Comparison of ENCODE assay signal across 13 cellular contexts in genomic region chr13:106919638-106920037, GRCh38.
DNase-seq lines count a peak whose midpoint lies in the region; ATAC-seq and TF ChIP-seq lines count a peak whose summit lies in the region.
"Had no signal": no experiment of that assay in that cellular context is flagged by ENCODE, and none has a peak within 500 bp of the region (broad histone marks: within the 10 kb centered on the region; RNA-seq: fewer than 3 reads in every experiment).

No MANE protein-coding gene starts in this region.

- H3K27me3 ChIP-seq in SU-DHL-6 (ENCODE audit: low read length) (no peaks in the 10 kb centered on the region), gastroesophageal sphincter (no peaks in the 10 kb centered on the region), upper lobe of right lung (no peaks in the 10 kb centered on the region)

- ATAC-seq in gastroesophageal sphincter (peak; percentile 58), upper lobe of right lung (peak; percentile 64), GM21526 (IDR thresholded peaks at IDR 0.05; ENCODE audit: low FRiP score, unreplicated experiment) (no peak)
- ATAC-seq: activated CD4-positive, CD25-positive, alpha-beta regulatory T cell treated with anti-CD3 and anti-CD28 coated beads, Interleukin-2, amount 50 U/mL, for 24 hours; K562 had no signal

- peaks cover 8% of the 10 kb centered on the region for H3F3A ChIP-seq in SU-DHL-6 (ENCODE audit: insufficient read depth)

- no peaks in the 10 kb centered on the region for H4K20me1 ChIP-seq in SU-DHL-6 (ENCODE audit: low read depth, low read length)

- H3K4me3 ChIP-seq in SU-DHL-6 (ENCODE audit: insufficient read depth, low read length, poor library complexity, severe bottlenecking) (peak overlapping the region; percentile 1), gastroesophageal sphincter (no peak overlapping the region), upper lobe of right lung (no peak overlapping the region)
- H3K4me3 ChIP-seq: K562 had no signal

- intact Hi-C loops in upper lobe of right lung (cut with DNase I) = no loop called here

- no peak for TF ChIP-seq CTCF in SU-DHL-6 (IDR thresholded peaks at IDR 0.05; ENCODE audit: insufficient read depth, low read length, poor library complexity, severe bottlenecking)
- no peak for TF ChIP-seq CTCF in gastroesophageal sphincter (IDR thresholded peaks at IDR 0.05)
- TF ChIP-seq CTCF in upper lobe of right lung (IDR thresholded peaks at IDR 0.05) = no peak

- H3K4me2 ChIP-seq in SU-DHL-6 (ENCODE audit: low read depth, low read length, poor library complexity, severe bottlenecking) = peak overlapping the region; percentile 52

- no peaks in the 10 kb centered on the region for H3K9me3 ChIP-seq in SU-DHL-6 (ENCODE audit: insufficient read depth, low read length)
- H3K9me3 ChIP-seq in gastroesophageal sphincter = no peaks in the 10 kb centered on the region
- no peaks in the 10 kb centered on the region for H3K9me3 ChIP-seq in upper lobe of right lung

- WGBS in gastroesophageal sphincter (ENCODE audit: low coverage in 1 of 2), 2 donors = 67 to 80% methylated on average over 2 to 8 of the region's 13 CpGs

- H3K9ac ChIP-seq in SU-DHL-6 (ENCODE audit: low read length) = no peak overlapping the region

- H2AFZ ChIP-seq in SU-DHL-6 (ENCODE audit: low read depth, low read length, severe bottlenecking) = peak overlapping the region; percentile 31

- DNase-seq in mucosa of gallbladder (ENCODE audit: low spot score) (peak; percentile 18), upper lobe of right lung (no peak), NCI-H2227 (lab: John Stamatoyannopoulos, UW; ENCODE audit: unreplicated experiment) (no peak), NOMO-1 treated with dmso at 0.1 percent for 144 hours (lab: John Stamatoyannopoulos, UW; ENCODE audit: unreplicated experiment) (no peak)
- DNase-seq: DMS53; effector CD4-positive, alpha-beta T cell; NCI-H226; SIG-M5 had no signal

- TF ChIP-seq EP300 in gastroesophageal sphincter (IDR thresholded peaks at IDR 0.05) = no peak

- H3K4me1 ChIP-seq in gastroesophageal sphincter (peaks cover 0 to 37% (median 0%) of the 10 kb centered on the region in 3 donors), upper lobe of right lung (no peaks in the 10 kb centered on the region)

- no peaks in the 10 kb centered on the region for H3K9me2 ChIP-seq in SU-DHL-6 (replicated peaks; ENCODE audit: insufficient read depth, low read length)

- H3K36me3 ChIP-seq in SU-DHL-6 (ENCODE audit: low read length) (no peaks in the 10 kb centered on the region), gastroesophageal sphincter (no peaks in the 10 kb centered on the region), upper lobe of right lung (no peaks in the 10 kb centered on the region)

- TF ChIP-seq POLR2A in gastroesophageal sphincter (IDR thresholded peaks at IDR 0.05) = no peak

- H3K27ac ChIP-seq in SU-DHL-6 (ENCODE audit: low read depth, low read length) (peak overlapping the region; percentile 52), gastroesophageal sphincter (peak overlapping the region; percentile 14 to 88 (median 82)), upper lobe of right lung (peak overlapping the region; percentile 92)

- H3K79me2 ChIP-seq in SU-DHL-6 (ENCODE audit: insufficient read depth, low read length) = no peaks in the 10 kb centered on the region
